Comparison of ENCODE assay signal across 9 cellular contexts in genomic region chr12:59834659-59835474, GRCh38.
DNase-seq lines count a peak whose midpoint lies in the region; ATAC-seq, FAIRE-seq and TF ChIP-seq lines count a peak whose summit lies in the region.
"Had no signal": no experiment of that assay in that cellular context is flagged by ENCODE, and none has a peak within 500 bp of the region (broad histone marks: within the 10 kb centered on the region; RNA-seq: fewer than 3 reads in every experiment).

No MANE protein-coding gene starts in this region.

- peak in 1 of 2 experiments; percentile 23; a peak in 2 of 5 replicates for TF ChIP-seq RAD21 in A549 (conservative IDR thresholded peaks at IDR 0.05 in 1 of 2, IDR thresholded peaks at IDR 0.05 in 1 of 2)

- peak; percentile 13 for FAIRE-seq in A549 (lab: Jason Lieb, UNC)

- H3K27ac ChIP-seq in A549 (no peak overlapping the region), caudate nucleus (ENCODE audit: low read depth, low read length) (no peak overlapping the region)

- 32% methylated on average over 2 of the region's 2 CpGs for WGBS in A549 (ENCODE audit: missing lambda C conversion rate)

- H3K36me3 Mint-ChIP-seq in neural crest cell (ENCODE audit: low read depth) = no peaks in the 10 kb centered on the region

- H3K4me3 Mint-ChIP-seq in neural crest cell = no peak overlapping the region
- H3K4me3 Mint-ChIP-seq: activated T-cell treated with anti-CD3 and anti-CD28 coated beads, Interleukin-2, amount 50 U/mL, for 72 hours had no signal

- no peaks in the 10 kb centered on the region; the same call in 2 of the 3 replicates for H3K9me3 ChIP-seq in A549

- H3K27me3 Mint-ChIP-seq in neural crest cell (ENCODE audit: low read depth) = peaks cover 4% of the 10 kb centered on the region

- no peak for TF ChIP-seq POLR2A in A549 (IDR thresholded peaks at IDR 0.05; ENCODE audit: low read length)

- H3K27ac Mint-ChIP-seq in neural crest cell (ENCODE audit: unreplicated experiment) = no peak overlapping the region
- H3K27ac Mint-ChIP-seq: activated T-cell treated with anti-CD3 and anti-CD28 coated beads, Interleukin-2, amount 50 U/mL, for 72 hours had no signal

- no peak overlapping the region for H3K4me2 ChIP-seq in A549

- H3K4me3 ChIP-seq in A549 (no peak overlapping the region), cardiac fibroblast (replicated peaks in 1 of 2; ENCODE audit: low read depth in 2 of 2, low read length in 2 of 2) (no peak overlapping the region)

- CTCF ChIA-PET in A549 (lab: Yijun Ruan, JAX) = interaction anchor here (1.0 to 1.4 kb wide), 3 partner anchors 9 to 1294 kb away, joined by 3 to 5 read pairs (median 4); no protein-coding TSS in a partner anchor

- peak in 1 of 2 experiments; percentile 16 for DNase-seq in A549 (ENCODE audit: low read depth in 1 of 2, low spot score in 1 of 2)
- peak; percentile 44 for DNase-seq in LHCN-M2 (ENCODE audit: low read depth)
- DNase-seq in cardiac fibroblast (ENCODE audit: low read depth in 2 of 2) = peak; percentile 49 to 63
- DNase-seq in neural crest cell (ENCODE audit: low read depth, low spot score) = no peak
- DNase-seq in NCI-H1694 treated with DMSO at 0.1 percent for 48 hours (lab: John Stamatoyannopoulos, UW) = no peak
- no peak for DNase-seq in caudate nucleus (lab: John Stamatoyannopoulos, UW)

- no peaks in the 10 kb centered on the region for H3K9me3 Mint-ChIP-seq in neural crest cell
- H3K9me3 Mint-ChIP-seq: activated T-cell treated with anti-CD3 and anti-CD28 coated beads, Interleukin-2, amount 50 U/mL, for 72 hours had no signal

- no peaks in the 10 kb centered on the region for H3K4me1 Mint-ChIP-seq in neural crest cell

- ATAC-seq in A549 (peak in 1 of 2 experiments; percentile 36; a peak in 1 of 6 replicates), HG02981 (IDR thresholded peaks at IDR 0.05; ENCODE audit: unreplicated experiment) (no peak)
- ATAC-seq: activated T-cell treated with anti-CD3 and anti-CD28 coated beads, Interleukin-2, amount 50 U/mL, for 72 hours had no signal

- no peaks in the 10 kb centered on the region for H3K4me1 ChIP-seq in A549

- POLR2A ChIA-PET in A549 (lab: Yijun Ruan, JAX) = no interaction called here

- peak; percentile 30; the same call in 2 of the 3 replicates for TF ChIP-seq CTCF in A549 (IDR thresholded peaks at IDR 0.05)
- TF ChIP-seq CTCF in GM12873 (IDR thresholded peaks at IDR 0.05; ENCODE audit: insufficient read depth, low read depth, low read length, missing control alignments) = peak; percentile 42
- TF ChIP-seq CTCF in cardiac fibroblast (IDR thresholded peaks at IDR 0.05; ENCODE audit: low read depth, low read length) = peak; percentile 55
- TF ChIP-seq CTCF in neural crest cell (conservative IDR thresholded peaks at IDR 0.05) = peak; percentile 75

- no peak for TF ChIP-seq EP300 in A549 (IDR thresholded peaks at IDR 0.05)

TF ChIP-seq in A549, 52 proteins besides CTCF, POLR2A, EP300 and RAD21:
- TF ChIP-seq ZSCAN20 (CRISPR knock-in tag; IDR thresholded peaks at IDR 0.05) (no peak), SMC3 (IDR thresholded peaks at IDR 0.05) (0 out of 3 replicates have a peak, but pooled peaks have one; percentile 9), MAZ (IDR thresholded peaks at IDR 0.05; ENCODE audit: borderline replicate concordance, low read depth, low read length) (no peak), MAFK (IDR thresholded peaks at IDR 0.05; ENCODE audit: partially characterized antibody) (peak; percentile 50)
- TF ChIP-seq, protein P1, sequence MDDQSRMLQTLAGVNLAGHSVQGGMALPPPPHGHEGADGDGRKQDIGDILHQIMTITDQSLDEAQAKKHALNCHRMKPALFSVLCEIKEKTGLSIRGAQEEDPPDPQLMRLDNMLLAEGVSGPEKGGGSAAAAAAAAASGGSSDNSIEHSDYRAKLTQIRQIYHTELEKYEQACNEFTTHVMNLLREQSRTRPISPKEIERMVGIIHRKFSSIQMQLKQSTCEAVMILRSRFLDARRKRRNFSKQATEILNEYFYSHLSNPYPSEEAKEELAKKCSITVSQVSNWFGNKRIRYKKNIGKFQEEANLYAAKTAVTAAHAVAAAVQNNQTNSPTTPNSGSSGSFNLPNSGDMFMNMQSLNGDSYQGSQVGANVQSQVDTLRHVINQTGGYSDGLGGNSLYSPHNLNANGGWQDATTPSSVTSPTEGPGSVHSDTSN (IDR thresholded peaks at IDR 0.05) = no peak

Comparison
In these comparisons a context has a peak if more than half of its experiments do, and no peak if none do; other contexts are left out.
1. DNase-seq: peak in LHCN-M2 (single experiment) and cardiac fibroblast (2 of 2); none in neural crest cell (single experiment), NCI-H1694 treated with DMSO at 0.1 percent for 48 hours (single experiment) and caudate nucleus (0 of 61).
2. Peak in every context shown above with its lines, with median percentiles within 50 percentile points of each other: CTCF ChIP-seq.